In the genomic region with DNA sequence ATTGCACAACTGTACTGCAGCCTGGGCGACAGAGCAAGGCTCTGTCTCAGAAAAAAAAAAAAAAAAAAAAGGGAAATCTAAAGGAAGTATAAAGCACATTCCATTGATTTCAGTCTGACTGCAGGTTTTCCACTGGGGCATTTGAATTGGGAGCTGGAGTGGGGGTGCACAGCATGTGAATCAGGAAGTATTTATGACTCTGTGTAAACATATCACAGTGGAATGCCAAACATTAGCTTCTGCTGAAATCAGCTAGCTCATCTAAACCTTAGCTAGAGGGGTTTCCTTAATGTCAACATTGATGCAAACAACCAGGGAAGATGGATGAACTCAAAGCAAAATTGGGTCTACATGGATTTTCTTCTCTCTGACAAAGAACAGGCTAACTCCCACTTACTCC, we compare ENCODE assay signal across 14 cellular contexts.
"Had no signal": no experiment of that assay in that cellular context is flagged by ENCODE, and none has a peak within 500 bp of the region (broad histone marks: within the 10 kb centered on the region; RNA-seq: fewer than 3 reads in every experiment).

No MANE protein-coding gene starts in this region.

- H3K27me3 ChIP-seq: cardiac muscle cell, heart left ventricle, stomach, testis, upper lobe of right lung had no signal

- DNase-seq: activated CD4-positive, alpha-beta memory T cell treated with anti-CD3 and anti-CD28 coated beads, Interleukin-2, amount 10 ng/mL, durations not matched to agents 7 days and 5 days; activated CD4-positive, alpha-beta T cell treated with anti-CD3 and anti-CD28 coated beads for 36 hours; activated naive CD4-positive, alpha-beta T cell treated with anti-CD3 and anti-CD28 coated beads, Interleukin-2, amount 50 U/mL, for 16 hours; activated T-cell treated with anti-CD3 and anti-CD28 coated beads, Interleukin-2, amount 50 U/mL, for 24 hours; heart left ventricle; left ventricle myocardium superior; psoas muscle; sigmoid colon; stimulated activated CD4-positive, alpha-beta T cell treated with anti-CD3 and anti-CD28 coated beads, Interleukin-1b, Interleukin-23, amount 100 ng/mL, for 48 hours; stomach; testis; upper lobe of right lung had no signal

- H3K27ac ChIP-seq: cardiac muscle cell, epithelial cell of prostate, heart left ventricle, psoas muscle, sigmoid colon, stomach, testis, upper lobe of right lung had no signal

- ATAC-seq: activated CD4-positive, alpha-beta T cell treated with anti-CD3 and anti-CD28 coated beads for 36 hours; heart left ventricle; left ventricle myocardium superior; psoas muscle; upper lobe of right lung had no signal

- H3K9me3 ChIP-seq: psoas muscle, sigmoid colon, testis, upper lobe of right lung had no signal

- H3K4me3 ChIP-seq: cardiac muscle cell, heart left ventricle, psoas muscle, sigmoid colon, stomach, testis, upper lobe of right lung had no signal

- H3K4me1 ChIP-seq: heart left ventricle, psoas muscle, sigmoid colon, stomach, testis, upper lobe of right lung had no signal

- H3K36me3 ChIP-seq: cardiac muscle cell, heart left ventricle, sigmoid colon, stomach, upper lobe of right lung had no signal
